In the genomic region with DNA sequence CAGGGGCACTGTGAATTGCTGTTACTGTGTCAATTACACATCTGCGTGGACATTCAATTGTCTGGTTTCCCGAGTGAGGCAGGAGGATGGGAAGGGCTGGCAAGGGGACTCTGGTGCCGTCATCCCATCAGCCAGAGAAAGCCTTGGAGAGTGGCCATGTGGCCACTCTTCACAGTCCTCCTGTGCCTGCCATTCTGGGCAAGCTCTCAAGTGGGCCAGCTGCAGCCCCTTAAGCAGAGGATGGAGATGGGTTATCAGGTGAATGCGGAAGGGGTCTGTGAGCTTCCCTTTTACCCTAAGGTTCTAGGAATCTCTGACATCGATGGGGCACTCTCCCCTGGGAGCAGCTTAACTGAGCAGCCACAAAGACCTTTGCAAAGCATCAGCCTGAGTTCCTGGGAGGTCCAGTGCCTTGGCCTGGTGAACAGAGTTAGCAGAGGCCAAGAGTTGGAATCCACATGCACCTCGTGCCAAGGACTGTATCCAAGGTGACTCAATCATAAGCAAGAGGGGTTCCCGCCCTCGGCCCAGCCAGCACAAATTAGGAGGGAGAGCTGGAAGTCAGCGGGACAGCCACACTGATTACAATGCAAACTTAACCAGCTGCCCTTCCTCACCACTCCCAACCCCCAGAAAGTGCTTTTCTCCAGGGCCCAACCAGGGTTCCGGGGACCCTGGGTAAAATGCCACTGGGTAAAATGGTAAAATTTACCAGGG, we compare ENCODE assay signal across 14 cellular contexts.
DNase-seq lines count a peak whose midpoint lies in the region; ATAC-seq, FAIRE-seq and TF ChIP-seq lines count a peak whose summit lies in the region.
"Had no signal": no experiment of that assay in that cellular context is flagged by ENCODE, and none has a peak within 500 bp of the region (broad histone marks: within the 10 kb centered on the region; RNA-seq: fewer than 3 reads in every experiment).

No MANE protein-coding gene starts in this region.

- WGBS in HUES64, result 27% methylated on average over 10 of the region's 10 CpGs

- H3K4me1 ChIP-seq in HUES64 (ENCODE audit: insufficient read depth, low read length), result peaks cover 18% of the 10 kb centered on the region
- H3K4me1 ChIP-seq in kidney (ENCODE audit: control insufficient read depth in 1 of 2, insufficient read depth in 1 of 2, low read depth in 1 of 2, low read length in 2 of 2), result no peaks in the 10 kb centered on the region
- no peaks in the 10 kb centered on the region for H3K4me1 ChIP-seq in MM.1S (ENCODE audit: low read length)

- no peak overlapping the region for H3K27ac Mint-ChIP-seq in activated CD8-positive, alpha-beta T cell treated with anti-CD3 and anti-CD28 coated beads, Interleukin-2, amount 10 ng/mL, durations not matched to agents 7 days and 5 days
- H3K27ac Mint-ChIP-seq: activated CD4-positive, alpha-beta T cell treated with anti-CD3 and anti-CD28 coated beads, Interleukin-2, amount 10 ng/mL, durations not matched to agents 7 days and 5 days had no signal

- intact Hi-C loops in kidney (cut with DNase I), result no loop called here

- H3K36me3 ChIP-seq in HUES64 (ENCODE audit: insufficient read depth, low read length) (no peaks in the 10 kb centered on the region), kidney (ENCODE audit: control insufficient read depth in 1 of 2, insufficient read depth in 2 of 2, low read length in 2 of 2) (no peaks in the 10 kb centered on the region), MM.1S (replicated peaks; ENCODE audit: insufficient read depth, low read length) (no peaks in the 10 kb centered on the region)
- H3K36me3 ChIP-seq: gastrocnemius medialis, ovary had no signal

- H3K4me1 Mint-ChIP-seq in activated CD8-positive, alpha-beta T cell treated with anti-CD3 and anti-CD28 coated beads, Interleukin-2, amount 10 ng/mL, durations not matched to agents 7 days and 5 days (ENCODE audit: low read depth), result no peaks in the 10 kb centered on the region
- H3K4me1 Mint-ChIP-seq: activated CD4-positive, alpha-beta T cell treated with anti-CD3 and anti-CD28 coated beads, Interleukin-2, amount 10 ng/mL, durations not matched to agents 7 days and 5 days had no signal

- no peak overlapping the region for H3K4me3 Mint-ChIP-seq in activated CD8-positive, alpha-beta T cell treated with anti-CD3 and anti-CD28 coated beads, Interleukin-2, amount 10 ng/mL, durations not matched to agents 7 days and 5 days
- H3K4me3 Mint-ChIP-seq: activated CD4-positive, alpha-beta T cell treated with anti-CD3 and anti-CD28 coated beads, Interleukin-2, amount 10 ng/mL, durations not matched to agents 7 days and 5 days had no signal

- POLR2A ChIA-PET in activated CD8-positive, alpha-beta T cell treated with anti-CD3 and anti-CD28 coated beads, Interleukin-2, amount 10 ng/mL, durations not matched to agents 7 days and 5 days (lab: Charles Lee), result no interaction called here

- no peaks in the 10 kb centered on the region for H3K79me2 ChIP-seq in MM.1S (ENCODE audit: low read length)

- no peaks in the 10 kb centered on the region for H4K20me1 ChIP-seq in MM.1S (ENCODE audit: insufficient read depth, low read length)

- no peak overlapping the region for H3K4me2 ChIP-seq in MM.1S (ENCODE audit: low read depth, low read length)

- H3K27ac ChIP-seq in HUES64 (ENCODE audit: low read depth, low read length) (no peak overlapping the region), kidney (ENCODE audit: low read depth in 2 of 2, low read length in 2 of 2) (no peak overlapping the region), MM.1S (ENCODE audit: low read length) (no peak overlapping the region)
- H3K27ac ChIP-seq: gastrocnemius medialis, ovary had no signal

- TF ChIP-seq CTCF in kidney (IDR thresholded peaks at IDR 0.05; ENCODE audit: borderline replicate concordance, extremely low read depth, insufficient read depth) (no peak), MM.1S (IDR thresholded peaks at IDR 0.05; ENCODE audit: low read length) (no peak)

- ATAC-seq in GM18519 (IDR thresholded peaks at IDR 0.05; ENCODE audit: low FRiP score, unreplicated experiment), result no peak
- ATAC-seq in activated CD8-positive, alpha-beta T cell treated with anti-CD3 and anti-CD28 coated beads, Interleukin-2, amount 10 ng/mL, durations not matched to agents 7 days and 5 days, result no peak
- ATAC-seq: gastrocnemius medialis had no signal

- no peaks in the 10 kb centered on the region for H3K9me2 ChIP-seq in MM.1S (replicated peaks; ENCODE audit: insufficient read depth, low read length)

- no peaks in the 10 kb centered on the region for H3K36me3 Mint-ChIP-seq in activated CD8-positive, alpha-beta T cell treated with anti-CD3 and anti-CD28 coated beads, Interleukin-2, amount 10 ng/mL, durations not matched to agents 7 days and 5 days (ENCODE audit: low read depth)

- H3K9ac ChIP-seq in HUES64 (ENCODE audit: low read depth, low read length) (no peak overlapping the region), kidney (ENCODE audit: low read length in 2 of 2) (no peak overlapping the region), MM.1S (ENCODE audit: low read length) (no peak overlapping the region)

- H3F3A ChIP-seq in MM.1S (ENCODE audit: insufficient read depth, low read length), result no peaks in the 10 kb centered on the region

- no peak overlapping the region for H2AFZ ChIP-seq in MM.1S (ENCODE audit: low read length)

- CTCF ChIA-PET in activated CD8-positive, alpha-beta T cell treated with anti-CD3 and anti-CD28 coated beads, Interleukin-2, amount 10 ng/mL, durations not matched to agents 7 days and 5 days (lab: Charles Lee), result no interaction called here

- H3K27me3 ChIP-seq in HUES64 (ENCODE audit: insufficient read depth, low read length) (peaks cover 79% of the 10 kb centered on the region), MM.1S (replicated peaks; ENCODE audit: insufficient read depth, low read length) (peaks cover 5% of the 10 kb centered on the region; the same call in 1 of the 2 replicates)
- H3K27me3 ChIP-seq: ovary had no signal

- peak; percentile 48 for DNase-seq in Ammon's horn (ENCODE audit: low spot score)
- DNase-seq in cerebellum (ENCODE audit: low spot score), result peak; percentile 53
- DNase-seq in kidney, result peak; percentile 18
- no peak for DNase-seq in MM.1S
- DNase-seq in activated CD8-positive, alpha-beta T cell treated with anti-CD3 and anti-CD28 coated beads, Interleukin-2, amount 10 ng/mL, durations not matched to agents 7 days and 5 days, result no peak
- DNase-seq in stimulated activated CD4-positive, alpha-beta T cell treated with anti-CD3 and anti-CD28 coated beads, Interleukin-2, amount 100 ng/mL, for 48 hours, result no peak
- DNase-seq: activated CD4-positive, alpha-beta T cell treated with anti-CD3 and anti-CD28 coated beads, Interleukin-2, amount 10 ng/mL, durations not matched to agents 7 days and 5 days; DND-41; gastrocnemius medialis had no signal

- no peak for FAIRE-seq in kidney (lab: Jason Lieb, UNC)
- FAIRE-seq: astrocyte had no signal

- peak overlapping the region; percentile 49; the same call in 1 of the 2 replicates for H3K4me3 ChIP-seq in HUES64 (ENCODE audit: low read length)
- no peak overlapping the region for H3K4me3 ChIP-seq in kidney (ENCODE audit: low read length in 2 of 2)
- H3K4me3 ChIP-seq in MM.1S (ENCODE audit: low read length), result no peak overlapping the region
- H3K4me3 ChIP-seq: lung, ovary had no signal

- peaks cover 46% of the 10 kb centered on the region for H3K27me3 Mint-ChIP-seq in activated CD8-positive, alpha-beta T cell treated with anti-CD3 and anti-CD28 coated beads, Interleukin-2, amount 10 ng/mL, durations not matched to agents 7 days and 5 days (ENCODE audit: low read depth)

- no peaks in the 10 kb centered on the region for H3K9me3 Mint-ChIP-seq in activated CD8-positive, alpha-beta T cell treated with anti-CD3 and anti-CD28 coated beads, Interleukin-2, amount 10 ng/mL, durations not matched to agents 7 days and 5 days (ENCODE audit: insufficient read depth)
- H3K9me3 Mint-ChIP-seq: activated CD4-positive, alpha-beta T cell treated with anti-CD3 and anti-CD28 coated beads, Interleukin-2, amount 10 ng/mL, durations not matched to agents 7 days and 5 days had no signal

- H3K9me3 ChIP-seq in HUES64 (ENCODE audit: insufficient read depth, low read depth, low read length) (no peaks in the 10 kb centered on the region), kidney (ENCODE audit: control insufficient read depth in 1 of 2, low read length in 2 of 2) (no peaks in the 10 kb centered on the region), MM.1S (replicated peaks; ENCODE audit: insufficient read depth, low read length) (no peaks in the 10 kb centered on the region)
- H3K9me3 ChIP-seq: gastrocnemius medialis, ovary had no signal

Comparison
In these comparisons a context has a peak if more than half of its experiments do, and no peak if none do; other contexts are left out.
1. DNase-seq: peak in Ammon's horn (single experiment), cerebellum (single experiment) and kidney (single experiment); none in MM.1S (single experiment), activated CD8-positive, alpha-beta T cell treated with anti-CD3 and anti-CD28 coated beads, Interleukin-2, amount 10 ng/mL, durations not matched to agents 7 days and 5 days (single experiment) and stimulated activated CD4-positive, alpha-beta T cell treated with anti-CD3 and anti-CD28 coated beads, Interleukin-2, amount 100 ng/mL, for 48 hours (0 of 2).